In the genomic region with DNA sequence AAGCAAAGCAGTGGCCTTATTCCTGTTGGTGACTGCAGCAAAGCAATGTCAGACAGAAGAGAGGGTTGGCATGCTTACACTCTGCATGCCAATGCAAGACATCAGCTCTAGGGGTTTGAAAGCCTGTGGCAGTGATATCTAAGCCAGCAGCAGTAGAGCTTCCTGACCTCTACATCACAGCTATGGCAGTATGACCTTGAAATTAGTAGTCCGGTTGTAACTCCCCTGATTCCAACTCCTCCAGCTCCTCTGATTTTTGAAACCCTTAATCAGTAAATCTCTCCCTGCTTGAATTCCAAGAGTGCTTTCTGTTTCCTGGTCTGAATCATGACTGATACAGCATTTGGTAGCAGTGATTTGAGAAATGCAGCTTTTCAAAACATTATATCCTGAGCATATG, we compare ENCODE assay signal across 2 cellular contexts.
TF ChIP-seq lines count a peak whose summit lies in the region.

No MANE protein-coding gene starts in this region.

TF ChIP-seq in SK-N-SH, 30 proteins besides CTCF, POLR2A, EP300 and RAD21 (continues in another document):
- TF ChIP-seq PBX3 (IDR thresholded peaks at IDR 0.05), result no peak
- TF ChIP-seq MXI1 (IDR thresholded peaks at IDR 0.05; ENCODE audit: low read depth, low read length), result no peak
- no peak for TF ChIP-seq SIN3A (IDR thresholded peaks at IDR 0.05; ENCODE audit: borderline replicate concordance, low read depth, low read length)
- TF ChIP-seq FOXJ3 (CRISPR knock-in tag; IDR thresholded peaks at IDR 0.05), result no peak
- no peak for TF ChIP-seq NFIC (IDR thresholded peaks at IDR 0.05; ENCODE audit: borderline replicate concordance)
- TF ChIP-seq JUND (IDR thresholded peaks at IDR 0.05), result peak; percentile 57; the same call in 1 of the 2 replicates
- TF ChIP-seq RXRA (IDR thresholded peaks at IDR 0.05; ENCODE audit: borderline replicate concordance, low read depth), result no peak
- TF ChIP-seq SMC3 (IDR thresholded peaks at IDR 0.05; ENCODE audit: low read depth, low read length), result no peak
- no peak for TF ChIP-seq RFX5 (IDR thresholded peaks at IDR 0.05; ENCODE audit: low read length)
- no peak for TF ChIP-seq MEF2A (IDR thresholded peaks at IDR 0.05; ENCODE audit: borderline replicate concordance, low read depth)
- TF ChIP-seq, protein P1, sequence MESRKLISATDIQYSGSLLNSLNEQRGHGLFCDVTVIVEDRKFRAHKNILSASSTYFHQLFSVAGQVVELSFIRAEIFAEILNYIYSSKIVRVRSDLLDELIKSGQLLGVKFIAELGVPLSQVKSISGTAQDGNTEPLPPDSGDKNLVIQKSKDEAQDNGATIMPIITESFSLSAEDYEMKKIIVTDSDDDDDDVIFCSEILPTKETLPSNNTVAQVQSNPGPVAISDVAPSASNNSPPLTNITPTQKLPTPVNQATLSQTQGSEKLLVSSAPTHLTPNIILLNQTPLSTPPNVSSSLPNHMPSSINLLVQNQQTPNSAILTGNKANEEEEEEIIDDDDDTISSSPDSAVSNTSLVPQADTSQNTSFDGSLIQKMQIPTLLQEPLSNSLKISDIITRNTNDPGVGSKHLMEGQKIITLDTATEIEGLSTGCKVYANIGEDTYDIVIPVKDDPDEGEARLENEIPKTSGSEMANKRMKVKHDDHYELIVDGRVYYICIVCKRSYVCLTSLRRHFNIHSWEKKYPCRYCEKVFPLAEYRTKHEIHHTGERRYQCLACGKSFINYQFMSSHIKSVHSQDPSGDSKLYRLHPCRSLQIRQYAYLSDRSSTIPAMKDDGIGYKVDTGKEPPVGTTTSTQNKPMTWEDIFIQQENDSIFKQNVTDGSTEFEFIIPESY (IDR thresholded peaks at IDR 0.05; ENCODE audit: borderline replicate concordance, low read depth), result no peak
- no peak for TF ChIP-seq GABPA (IDR thresholded peaks at IDR 0.05; ENCODE audit: low read depth)
- TF ChIP-seq FOXM1 (IDR thresholded peaks at IDR 0.05; ENCODE audit: low read depth), result no peak
- TF ChIP-seq, protein P2, sequence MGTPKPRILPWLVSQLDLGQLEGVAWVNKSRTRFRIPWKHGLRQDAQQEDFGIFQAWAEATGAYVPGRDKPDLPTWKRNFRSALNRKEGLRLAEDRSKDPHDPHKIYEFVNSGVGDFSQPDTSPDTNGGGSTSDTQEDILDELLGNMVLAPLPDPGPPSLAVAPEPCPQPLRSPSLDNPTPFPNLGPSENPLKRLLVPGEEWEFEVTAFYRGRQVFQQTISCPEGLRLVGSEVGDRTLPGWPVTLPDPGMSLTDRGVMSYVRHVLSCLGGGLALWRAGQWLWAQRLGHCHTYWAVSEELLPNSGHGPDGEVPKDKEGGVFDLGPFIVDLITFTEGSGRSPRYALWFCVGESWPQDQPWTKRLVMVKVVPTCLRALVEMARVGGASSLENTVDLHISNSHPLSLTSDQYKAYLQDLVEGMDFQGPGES (IDR thresholded peaks at IDR 0.05; ENCODE audit: low read depth, low read length), result no peak
- TF ChIP-seq USF1 (IDR thresholded peaks at IDR 0.05; ENCODE audit: borderline replicate concordance, low read depth), result no peak
- TF ChIP-seq ELF1 (IDR thresholded peaks at IDR 0.05), result peak; percentile 41; the same call in 1 of the 2 replicates
- TF ChIP-seq, protein P3, sequence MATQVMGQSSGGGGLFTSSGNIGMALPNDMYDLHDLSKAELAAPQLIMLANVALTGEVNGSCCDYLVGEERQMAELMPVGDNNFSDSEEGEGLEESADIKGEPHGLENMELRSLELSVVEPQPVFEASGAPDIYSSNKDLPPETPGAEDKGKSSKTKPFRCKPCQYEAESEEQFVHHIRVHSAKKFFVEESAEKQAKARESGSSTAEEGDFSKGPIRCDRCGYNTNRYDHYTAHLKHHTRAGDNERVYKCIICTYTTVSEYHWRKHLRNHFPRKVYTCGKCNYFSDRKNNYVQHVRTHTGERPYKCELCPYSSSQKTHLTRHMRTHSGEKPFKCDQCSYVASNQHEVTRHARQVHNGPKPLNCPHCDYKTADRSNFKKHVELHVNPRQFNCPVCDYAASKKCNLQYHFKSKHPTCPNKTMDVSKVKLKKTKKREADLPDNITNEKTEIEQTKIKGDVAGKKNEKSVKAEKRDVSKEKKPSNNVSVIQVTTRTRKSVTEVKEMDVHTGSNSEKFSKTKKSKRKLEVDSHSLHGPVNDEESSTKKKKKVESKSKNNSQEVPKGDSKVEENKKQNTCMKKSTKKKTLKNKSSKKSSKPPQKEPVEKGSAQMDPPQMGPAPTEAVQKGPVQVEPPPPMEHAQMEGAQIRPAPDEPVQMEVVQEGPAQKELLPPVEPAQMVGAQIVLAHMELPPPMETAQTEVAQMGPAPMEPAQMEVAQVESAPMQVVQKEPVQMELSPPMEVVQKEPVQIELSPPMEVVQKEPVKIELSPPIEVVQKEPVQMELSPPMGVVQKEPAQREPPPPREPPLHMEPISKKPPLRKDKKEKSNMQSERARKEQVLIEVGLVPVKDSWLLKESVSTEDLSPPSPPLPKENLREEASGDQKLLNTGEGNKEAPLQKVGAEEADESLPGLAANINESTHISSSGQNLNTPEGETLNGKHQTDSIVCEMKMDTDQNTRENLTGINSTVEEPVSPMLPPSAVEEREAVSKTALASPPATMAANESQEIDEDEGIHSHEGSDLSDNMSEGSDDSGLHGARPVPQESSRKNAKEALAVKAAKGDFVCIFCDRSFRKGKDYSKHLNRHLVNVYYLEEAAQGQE (IDR thresholded peaks at IDR 0.05; ENCODE audit: low read depth, low read length), result no peak
- no peak for TF ChIP-seq GATA2 (CRISPR knock-in tag; IDR thresholded peaks at IDR 0.05)
- TF ChIP-seq FOSL2 (IDR thresholded peaks at IDR 0.05; ENCODE audit: borderline replicate concordance, low read depth), result peak; percentile 48; the same call in 1 of the 2 replicates
- TF ChIP-seq TAF1 (IDR thresholded peaks at IDR 0.05; ENCODE audit: borderline replicate concordance, low read depth, low read length), result no peak
- TF ChIP-seq EZH2phosphoT487 (IDR thresholded peaks at IDR 0.05; ENCODE audit: borderline replicate concordance, low read depth), result no peak
- TF ChIP-seq POLR2AphosphoS5 (IDR thresholded peaks at IDR 0.05; ENCODE audit: low read depth, low read length), result no peak; the same call in 1 of the 2 replicates
- no peak for TF ChIP-seq NRF1 (IDR thresholded peaks at IDR 0.05; ENCODE audit: low read depth, low read length)

TF ChIP-seq in endothelial cell of umbilical vein, 7 proteins besides CTCF, POLR2A, EP300 and RAD21:
- TF ChIP-seq MYC (IDR thresholded peaks at IDR 0.05; ENCODE audit: low read depth, low read length) (no peak), MAX (IDR thresholded peaks at IDR 0.05; ENCODE audit: insufficient read depth, insufficient read length) (no peak), EZH2 (IDR thresholded peaks at IDR 0.05; ENCODE audit: borderline replicate concordance, low read depth, low read length, severe bottlenecking) (no peak), JUN (IDR thresholded peaks at IDR 0.05; ENCODE audit: borderline replicate concordance, insufficient read depth, insufficient read length, low read depth) (no peak), POLR2AphosphoS5 (IDR thresholded peaks at IDR 0.05; ENCODE audit: insufficient read depth, low read depth, low read length) (peak; percentile 26), GATA2 (IDR thresholded peaks at IDR 0.05; ENCODE audit: insufficient read depth, insufficient read length, low read depth, low read length) (peak; percentile 92), FOS (IDR thresholded peaks at IDR 0.05; ENCODE audit: borderline replicate concordance, insufficient read depth, low read length) (peak; percentile 49)
